In the genomic region with DNA sequence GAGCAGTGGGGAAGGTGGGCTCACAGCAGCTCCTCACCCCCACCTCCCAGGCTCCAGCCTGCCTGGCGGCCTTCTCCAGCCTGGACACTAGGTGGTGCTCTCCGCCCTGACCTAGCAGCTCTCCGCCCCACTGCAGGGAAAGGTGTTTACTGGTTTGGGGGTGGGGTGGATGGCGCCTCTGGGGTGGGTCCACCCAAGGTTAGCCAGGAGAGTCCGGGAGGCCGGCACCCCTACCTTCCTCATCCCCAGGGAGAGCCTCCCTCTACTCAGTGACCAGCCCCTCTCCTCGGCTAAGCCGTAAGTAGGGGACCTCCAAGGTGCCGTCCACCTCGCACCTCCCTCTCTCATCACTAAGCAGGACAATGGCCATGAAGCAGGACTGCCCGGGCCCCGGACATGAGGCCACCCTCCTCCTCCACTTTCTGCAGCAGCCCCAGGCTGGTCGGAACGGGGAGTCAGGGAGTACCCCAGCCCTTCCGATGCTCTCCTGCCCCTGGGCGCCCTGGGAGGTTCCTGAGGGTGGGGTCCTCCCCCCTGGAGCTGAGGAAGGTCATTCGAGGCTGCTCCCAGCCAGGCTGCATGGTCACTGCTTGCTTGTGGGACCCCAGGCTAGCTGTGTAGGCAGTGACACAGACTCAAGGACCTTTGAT, we compare ENCODE assay signal across 7 cellular contexts.
DNase-seq lines count a peak whose midpoint lies in the region; ATAC-seq and TF ChIP-seq lines count a peak whose summit lies in the region.

No MANE protein-coding gene starts in this region.

- peak overlapping the region; percentile 86 for H3K27ac ChIP-seq in layer of hippocampus (ENCODE audit: low read depth, low read length)

- no peaks in the 10 kb centered on the region for H3K27me3 ChIP-seq in layer of hippocampus (ENCODE audit: control insufficient read depth, insufficient read depth, low read length)

- no peak overlapping the region for H3K4me3 ChIP-seq in GM12865 (ENCODE audit: low read depth, low read length)

- TF ChIP-seq CTCF in GM12865 (IDR thresholded peaks at IDR 0.05; ENCODE audit: insufficient read depth, low read depth, low read length, missing control alignments) = peak; percentile 88

- peak; percentile 50 to 58 for ATAC-seq in activated CD4-positive, CD25-positive, alpha-beta regulatory T cell treated with anti-CD3 and anti-CD28 coated beads, Interleukin-2, amount 50 U/mL, for 24 hours

- DNase-seq in GM12865 (ENCODE audit: low read depth) (peak; percentile 51), NCI-H128 (lab: John Stamatoyannopoulos, UW; ENCODE audit: unreplicated experiment) (peak; percentile 66), cerebellar cortex (ENCODE audit: low spot score) (peak; percentile 72), GF-D8 (lab: John Stamatoyannopoulos, UW) (no peak)
- peak; percentile 58 for DNase-seq in stimulated activated CD4-positive, alpha-beta T cell treated with anti-CD3 and anti-CD28 coated beads, Interleukin-4, amount 100 ng/mL, for 24 hours
